In genomic region chr13:52383362-52383761, GRCh38 we compare ENCODE assay signal across 1 cellular context.
TF ChIP-seq lines count a peak whose summit lies in the region.

No MANE protein-coding gene starts in this region.

TF ChIP-seq in HepG2, 621 proteins besides CTCF, POLR2A, EP300 and RAD21 (continued from another document):
- TF ChIP-seq ZNF180 (CRISPR knock-in tag; IDR thresholded peaks at IDR 0.05; ENCODE audit: borderline replicate concordance, low read depth) (no peak), SMC3 (IDR thresholded peaks at IDR 0.05; ENCODE audit: low read length) (no peak), TRAFD1 (CRISPR knock-in tag; IDR thresholded peaks at IDR 0.05; ENCODE audit: borderline replicate concordance) (no peak), ZNF33B (CRISPR knock-in tag; IDR thresholded peaks at IDR 0.05) (no peak), ZNF660 (CRISPR knock-in tag; IDR thresholded peaks at IDR 0.05; ENCODE audit: borderline replicate concordance, low read depth) (no peak), ZBTB8A (CRISPR knock-in tag; IDR thresholded peaks at IDR 0.05; ENCODE audit: borderline replicate concordance, low read depth) (no peak), CHD4 (IDR thresholded peaks at IDR 0.05; ENCODE audit: borderline replicate concordance, low read length) (no peak), ZNF441 (CRISPR knock-in tag; IDR thresholded peaks at IDR 0.05; ENCODE audit: borderline replicate concordance) (no peak), RXRB (CRISPR knock-in tag; IDR thresholded peaks at IDR 0.05; ENCODE audit: borderline replicate concordance) (no peak), ZFP41 (CRISPR knock-in tag; IDR thresholded peaks at IDR 0.05; ENCODE audit: borderline replicate concordance) (no peak), ZNF251 (CRISPR knock-in tag; IDR thresholded peaks at IDR 0.05) (no peak), HCFC1 (IDR thresholded peaks at IDR 0.05; ENCODE audit: low read depth, low read length) (no peak), SATB2 (CRISPR knock-in tag; IDR thresholded peaks at IDR 0.05) (no peak), ZNF280D (CRISPR knock-in tag; IDR thresholded peaks at IDR 0.05) (no peak), ZNF142 (CRISPR knock-in tag; IDR thresholded peaks at IDR 0.05) (no peak)
